In genomic region chr7:51236470-51237127, GRCh38 we compare ENCODE assay signal across 2 cellular contexts.
TF ChIP-seq lines count a peak whose summit lies in the region.

No MANE protein-coding gene starts in this region.

TF ChIP-seq in GM23338, 12 proteins besides CTCF, POLR2A, EP300 and RAD21 (continued from another document):
- TF ChIP-seq STAT1 (IDR thresholded peaks at IDR 0.05; ENCODE audit: unreplicated experiment), result no peak
- no peak for TF ChIP-seq EZH2phosphoT487 (IDR thresholded peaks at IDR 0.05; ENCODE audit: unreplicated experiment)
- no peak for TF ChIP-seq CREB1 (CRISPR knock-in tag; IDR thresholded peaks at IDR 0.05; ENCODE audit: low read depth)
- TF ChIP-seq NANOG (IDR thresholded peaks at IDR 0.05; ENCODE audit: borderline replicate concordance), result no peak
- TF ChIP-seq JUNB (IDR thresholded peaks at IDR 0.05; ENCODE audit: unreplicated experiment), result no peak
- TF ChIP-seq ZNF331 (CRISPR knock-in tag; IDR thresholded peaks at IDR 0.05; ENCODE audit: low read depth), result no peak
- no peak for TF ChIP-seq ZNF462 (CRISPR knock-in tag; IDR thresholded peaks at IDR 0.05)

TF ChIP-seq in WTC11, 78 proteins besides CTCF, POLR2A, EP300 and RAD21 (continued from another document):
- no peak for TF ChIP-seq ZNF281 (CRISPR knock-in tag; IDR thresholded peaks at IDR 0.05)
- no peak for TF ChIP-seq AFF4 (CRISPR knock-in tag; IDR thresholded peaks at IDR 0.05; ENCODE audit: borderline replicate concordance)
- TF ChIP-seq OVOL2 (CRISPR knock-in tag; IDR thresholded peaks at IDR 0.05; ENCODE audit: borderline replicate concordance), result no peak
- TF ChIP-seq USF1 (CRISPR knock-in tag; IDR thresholded peaks at IDR 0.05), result no peak
- no peak for TF ChIP-seq TCF7 (CRISPR knock-in tag; IDR thresholded peaks at IDR 0.05; ENCODE audit: low read depth)
- TF ChIP-seq SMAD4 (CRISPR knock-in tag; IDR thresholded peaks at IDR 0.05), result no peak
- no peak for TF ChIP-seq CDX4 (CRISPR knock-in tag; IDR thresholded peaks at IDR 0.05; ENCODE audit: borderline replicate concordance)
- no peak for TF ChIP-seq STAT6 (CRISPR knock-in tag; conservative IDR thresholded peaks at IDR 0.05; ENCODE audit: low read depth)
- no peak for TF ChIP-seq CREM (CRISPR knock-in tag; IDR thresholded peaks at IDR 0.05)
